In the genomic region with DNA sequence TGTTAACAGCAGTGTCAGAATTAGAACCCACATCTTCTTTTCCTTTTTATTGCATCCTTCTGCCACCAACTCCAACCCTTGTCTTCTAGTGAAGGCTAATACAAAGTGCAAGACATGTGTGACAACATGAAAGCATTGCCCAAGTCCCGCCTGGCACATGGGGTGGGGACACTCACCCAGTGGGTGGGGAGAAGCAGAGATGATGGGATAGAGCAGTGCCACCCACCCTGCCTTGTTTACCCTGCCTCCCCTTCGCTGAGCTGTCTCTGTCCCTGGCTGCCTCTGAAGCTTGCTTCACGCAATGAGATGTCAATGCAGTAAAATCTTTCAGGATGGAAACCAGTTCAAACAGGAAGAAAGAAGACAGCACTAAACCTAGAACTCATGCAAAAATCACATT, we compare ENCODE assay signal across 1 cellular context.
TF ChIP-seq lines count a peak whose summit lies in the region.

No MANE protein-coding gene starts in this region.

TF ChIP-seq in GM12878, 131 proteins besides CTCF, POLR2A, EP300 and RAD21:
- TF ChIP-seq ESRRA (IDR thresholded peaks at IDR 0.05; ENCODE audit: low read length) (no peak), CEBPB (IDR thresholded peaks at IDR 0.05; ENCODE audit: borderline replicate concordance in 1 of 2, low read depth in 2 of 2, low read length in 2 of 2) (no peak), EED (IDR thresholded peaks at IDR 0.05; ENCODE audit: low read depth) (no peak), NRF1 (conservative IDR thresholded peaks at IDR 0.05; ENCODE audit: low read depth, low read length) (no peak), RELA (IDR thresholded peaks at IDR 0.05; ENCODE audit: borderline replicate concordance, partially characterized antibody) (no peak), IRF4 (IDR thresholded peaks at IDR 0.05; ENCODE audit: low read depth, low read length) (no peak), BRCA1 (IDR thresholded peaks at IDR 0.05; ENCODE audit: low read depth, low read length) (no peak)
- TF ChIP-seq, protein P1, sequence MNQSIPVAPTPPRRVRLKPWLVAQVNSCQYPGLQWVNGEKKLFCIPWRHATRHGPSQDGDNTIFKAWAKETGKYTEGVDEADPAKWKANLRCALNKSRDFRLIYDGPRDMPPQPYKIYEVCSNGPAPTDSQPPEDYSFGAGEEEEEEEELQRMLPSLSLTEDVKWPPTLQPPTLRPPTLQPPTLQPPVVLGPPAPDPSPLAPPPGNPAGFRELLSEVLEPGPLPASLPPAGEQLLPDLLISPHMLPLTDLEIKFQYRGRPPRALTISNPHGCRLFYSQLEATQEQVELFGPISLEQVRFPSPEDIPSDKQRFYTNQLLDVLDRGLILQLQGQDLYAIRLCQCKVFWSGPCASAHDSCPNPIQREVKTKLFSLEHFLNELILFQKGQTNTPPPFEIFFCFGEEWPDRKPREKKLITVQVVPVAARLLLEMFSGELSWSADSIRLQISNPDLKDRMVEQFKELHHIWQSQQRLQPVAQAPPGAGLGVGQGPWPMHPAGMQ (IDR thresholded peaks at IDR 0.05; ENCODE audit: borderline replicate concordance) = no peak
